In genomic region chr6:121319112-121319553, GRCh38 we compare ENCODE assay signal across 9 cellular contexts. TPM values are rescaled to one million over a fixed set of nuclear protein-coding genes. Genes with fewer than 3 reads are reported as not detected.
DNase-seq lines count a peak whose midpoint lies in the region; ATAC-seq, FAIRE-seq and TF ChIP-seq lines count a peak whose summit lies in the region.
"Had no signal": no experiment of that assay in that cellular context is flagged by ENCODE, and none has a peak within 500 bp of the region (broad histone marks: within the 10 kb centered on the region; RNA-seq: fewer than 3 reads in every experiment).

No MANE protein-coding gene starts in this region.

- H3K4me3 ChIP-seq in esophagus muscularis mucosa (peak overlapping the region; percentile 18 to 37 (median 22)), neural cell (ENCODE audit: low read length) (no peak overlapping the region)

- TF ChIP-seq POLR2A in esophagus muscularis mucosa (IDR thresholded peaks at IDR 0.05; ENCODE audit: low read depth): no peak

- H3K9me3 ChIP-seq in esophagus muscularis mucosa (no peaks in the 10 kb centered on the region), neural cell (ENCODE audit: low read length) (no peaks in the 10 kb centered on the region)

- no peak for FAIRE-seq in GM19239 (lab: Jason Lieb, UNC)

- intact Hi-C loops in esophagus muscularis mucosa (cut with DNase I): no loop called here

- peak; percentile 14 for TF ChIP-seq RAD21 in neural cell (conservative IDR thresholded peaks at IDR 0.05)

- no peaks in the 10 kb centered on the region for H4K20me1 ChIP-seq in neural cell (ENCODE audit: insufficient read depth)

- 26% methylated on average over 4 of the region's 4 CpGs for WGBS in esophagus muscularis mucosa

- H2AFZ ChIP-seq in neural cell (ENCODE audit: low read depth, low read length): no peak overlapping the region

- H3K4me2 ChIP-seq in neural cell (ENCODE audit: low read length): no peak overlapping the region

- no peaks in the 10 kb centered on the region for H3F3A ChIP-seq in neural cell (ENCODE audit: insufficient read depth, low read length, poor library complexity, severe bottlenecking)

- H3K9ac ChIP-seq in neural cell (ENCODE audit: low read length): no peak overlapping the region

- no peaks in the 10 kb centered on the region for H3K79me2 ChIP-seq in neural cell (replicated peaks; ENCODE audit: insufficient read depth, low read length)

- DNase-seq in EH (ENCODE audit: low read depth) (peak; percentile 22), LHCN-M2 (ENCODE audit: low read depth) (peak; percentile 32), esophagus muscularis mucosa (ENCODE audit: extremely low spot score) (no peak), NCI-H524 treated with DMSO at 0.1 percent for 48 hours (lab: John Stamatoyannopoulos, UW) (no peak), GM19239 (ENCODE audit: insufficient read length, low spot score) (no peak), globus pallidus (ENCODE audit: low spot score) (no peak)
- DNase-seq: activated naive CD8-positive, alpha-beta T cell treated with anti-CD3 and anti-CD28 coated beads, Interleukin-2, amount 10 ng/mL, durations not matched to agents 7 days and 5 days had no signal

- H3K4me1 ChIP-seq in esophagus muscularis mucosa: peaks cover 0 to 3% (median 0%) of the 10 kb centered on the region in 4 donors

- H3K27me3 ChIP-seq in esophagus muscularis mucosa (no peaks in the 10 kb centered on the region), neural cell (ENCODE audit: insufficient read depth, low read depth, low read length) (no peaks in the 10 kb centered on the region)

- H3K9me2 ChIP-seq in neural cell (ENCODE audit: insufficient read depth, low read length): no peaks in the 10 kb centered on the region

- TF ChIP-seq EP300 in esophagus muscularis mucosa (IDR thresholded peaks at IDR 0.05) (no peak), neural cell (conservative IDR thresholded peaks at IDR 0.05; ENCODE audit: poor library complexity, severe bottlenecking) (no peak)

- peak; percentile 33 to 54 (median 35) for TF ChIP-seq CTCF in esophagus muscularis mucosa (IDR thresholded peaks at IDR 0.05)
- TF ChIP-seq CTCF in neural cell (IDR thresholded peaks at IDR 0.05; ENCODE audit: poor library complexity, severe bottlenecking): peak; percentile 32

- H3K36me3 ChIP-seq in esophagus muscularis mucosa (peaks cover 0 to 11% (median 2%) of the 10 kb centered on the region in 4 donors), neural cell (ENCODE audit: insufficient read depth, low read length) (peaks cover 4% of the 10 kb centered on the region)

- H3K27ac ChIP-seq in esophagus muscularis mucosa (replicated peaks in 1 of 4) (no peak overlapping the region), neural cell (ENCODE audit: low read length) (no peak overlapping the region)

- no peak for ATAC-seq in HG03196 (IDR thresholded peaks at IDR 0.05; ENCODE audit: unreplicated experiment)

TF ChIP-seq in neural cell, 6 proteins besides CTCF, POLR2A, EP300 and RAD21:
- no peak for TF ChIP-seq TAF1 (IDR thresholded peaks at IDR 0.05; ENCODE audit: low read depth)
- no peak for TF ChIP-seq SMC3 (conservative IDR thresholded peaks at IDR 0.05; ENCODE audit: poor library complexity)
- no peak for TF ChIP-seq MXI1 (conservative IDR thresholded peaks at IDR 0.05; ENCODE audit: poor library complexity, severe bottlenecking)
- TF ChIP-seq POLR2AphosphoS5 (IDR thresholded peaks at IDR 0.05): no peak
- TF ChIP-seq REST (IDR thresholded peaks at IDR 0.05; ENCODE audit: borderline replicate concordance): no peak
- no peak for TF ChIP-seq EZH2 (IDR thresholded peaks at IDR 0.05; ENCODE audit: borderline replicate concordance, insufficient read depth, low read length, poor library complexity, severe bottlenecking)

RNA-seq across cellular contexts. Expression of gene TBC1D32, which starts 15.1 kb away (rescaled TPM):
- total RNA-seq in LHCN-M2 (2014; rRNA removed): 10.0 and 11.1 TPM in 2 replicates
- polyA plus RNA-seq in LHCN-M2 (2012): 1.5 TPM
- 1 to 10 TPM; 2.2 to 3.3 (median 2.8) TPM for total RNA-seq in esophagus muscularis mucosa
- 30.9 and 33.2 TPM in 2 replicates for polyA plus RNA-seq in neural cell
- polyA minus RNA-seq in neural cell: 47.2 and 61.1 TPM in 2 replicates

Comparison
In these comparisons a context has a peak if more than half of its experiments do, and no peak if none do; other contexts are left out.
1. DNase-seq: peak in EH (single experiment) and LHCN-M2 (single experiment); none in esophagus muscularis mucosa (single experiment), NCI-H524 treated with DMSO at 0.1 percent for 48 hours (single experiment), GM19239 (single experiment) and globus pallidus (single experiment).